30 cellular contexts compared by ENCODE assay signal in genomic region chr7:34039033-34039432, GRCh38.
DNase-seq lines count a peak whose midpoint lies in the region; ATAC-seq and TF ChIP-seq lines count a peak whose summit lies in the region.
"Had no signal": no experiment of that assay in that cellular context is flagged by ENCODE, and none has a peak within 500 bp of the region (broad histone marks: within the 10 kb centered on the region; RNA-seq: fewer than 3 reads in every experiment).

No MANE protein-coding gene starts in this region.

- H3K4me3 ChIP-seq in cardiac muscle cell = no peak overlapping the region
- no peak overlapping the region for H3K4me3 ChIP-seq in endodermal cell (ENCODE audit: low read length)
- H3K4me3 ChIP-seq: esophagus muscularis mucosa, gastroesophageal sphincter, neural progenitor cell, Peyer's patch, right atrium auricular region, testis had no signal

- H3K9ac ChIP-seq in endodermal cell (ENCODE audit: extremely low read depth, low read length, poor library complexity, severe bottlenecking) = no peak overlapping the region
- H3K9ac ChIP-seq: neural progenitor cell, parathyroid adenoma had no signal

- H3K9me3 ChIP-seq in cardiac muscle cell (ENCODE audit: low read depth) (no peaks in the 10 kb centered on the region), endodermal cell (ENCODE audit: control insufficient read depth, low read length) (no peaks in the 10 kb centered on the region)
- H3K9me3 ChIP-seq: esophagus muscularis mucosa, gastroesophageal sphincter, Peyer's patch, right atrium auricular region, testis had no signal

- 98 to 100% methylated on average over 1 of the region's 1 CpG for WGBS in endodermal cell (ENCODE audit: insufficient coverage in 1 of 2, insufficient read length in 1 of 2), 2 experiments

- DNase-seq in cardiac muscle cell (ENCODE audit: low read depth in 1 of 2, low spot score in 1 of 2) (peak in 1 of 2 donors; percentile 25), cardiac septum (ENCODE audit: low spot score) (no peak), foreskin melanocyte (peak; percentile 22), germinal center (ENCODE audit: low spot score) (no peak), Ammon's horn (ENCODE audit: low spot score) (no peak), endodermal cell (no peak)
- DNase-seq: 8988T; activated CD4-positive, alpha-beta T cell treated with anti-CD3 and anti-CD28 coated beads for 36 hours; activated CD8-positive, alpha-beta T cell treated with anti-CD3 and anti-CD28 coated beads for 36 hours; activated naive CD4-positive, alpha-beta T cell treated with anti-CD3 and anti-CD28 coated beads, Interleukin-2, amount 50 U/mL, for 16 hours; amniotic stem cell; CD8-positive, alpha-beta memory T cell; H7; left colon; NCI-H1436; NCI-H2081 treated with DMSO at 0.1 percent for 48 hours; NCI-H82; Peyer's patch; SHP77 treated with DMSO at 0.1 percent for 48 hours; stimulated activated CD4-positive, alpha-beta T cell treated with anti-CD3 and anti-CD28 coated beads, Interleukin-2, amount 100 ng/mL, for 24 hours; testis had no signal

- TF ChIP-seq CTCF in cardiac muscle cell (IDR thresholded peaks at IDR 0.05; ENCODE audit: low read depth, low read length) (no peak), endodermal cell (conservative IDR thresholded peaks at IDR 0.05) (no peak)

- H3K4me3 Mint-ChIP-seq in endodermal cell = no peak overlapping the region
- H3K4me3 Mint-ChIP-seq: activated CD4-positive, alpha-beta T cell treated with anti-CD3 and anti-CD28 coated beads for 36 hours; activated CD8-positive, alpha-beta T cell treated with anti-CD3 and anti-CD28 coated beads for 36 hours; CD8-positive, alpha-beta memory T cell; neural progenitor cell; stimulated activated naive CD8-positive, alpha-beta T cell treated with anti-CD3 and anti-CD28 coated beads, Interleukin-15, Interleukin-2, amounts not matched to agents 100 ng/mL and 50 ng/mL, for 24 hours had no signal

- ATAC-seq in SK-N-SH treated with all-trans-retinoic acid at 6 μM for 48 hours = peak; percentile 59
- no peak for ATAC-seq in GM21423 (IDR thresholded peaks at IDR 0.05; ENCODE audit: unreplicated experiment)
- ATAC-seq: activated CD4-positive, alpha-beta T cell treated with anti-CD3 and anti-CD28 coated beads for 36 hours; activated CD8-positive, alpha-beta T cell treated with anti-CD3 and anti-CD28 coated beads for 36 hours; gastroesophageal sphincter; left colon had no signal

- intact Hi-C loops in cardiac septum (cut with DNase I) = no loop called here

- H3K36me3 Mint-ChIP-seq in endodermal cell (ENCODE audit: low read depth) = peaks cover 16% of the 10 kb centered on the region
- H3K36me3 Mint-ChIP-seq: CD8-positive, alpha-beta memory T cell; neural progenitor cell had no signal

- peaks cover 46% of the 10 kb centered on the region for H3K4me1 ChIP-seq in cardiac muscle cell (ENCODE audit: low read depth)
- peaks cover 5% of the 10 kb centered on the region for H3K4me1 ChIP-seq in endodermal cell (ENCODE audit: control insufficient read depth, insufficient read depth, low read length)

- H3K27ac Mint-ChIP-seq in endodermal cell = no peak overlapping the region
- H3K27ac Mint-ChIP-seq: activated CD4-positive, alpha-beta T cell treated with anti-CD3 and anti-CD28 coated beads for 36 hours; activated CD8-positive, alpha-beta T cell treated with anti-CD3 and anti-CD28 coated beads for 36 hours; activated T-helper 2 cell treated with anti-CD3 and anti-CD28 coated beads, Interferon-gamma antibody, Interleukin-2, Interleukin-4, amounts not matched to agents 10 μg/mL and 5 μg/mL and 100 μg/mL, durations not matched to agents 14 hours and 24 hours and 36 hours; CD8-positive, alpha-beta memory T cell; neural progenitor cell; stimulated activated naive CD8-positive, alpha-beta T cell treated with anti-CD3 and anti-CD28 coated beads, Interleukin-15, Interleukin-2, amounts not matched to agents 100 ng/mL and 50 ng/mL, for 24 hours had no signal

- H3K27me3 ChIP-seq in cardiac muscle cell (no peaks in the 10 kb centered on the region), endodermal cell (ENCODE audit: control insufficient read depth, insufficient read depth, low read length, poor library complexity, severe bottlenecking) (no peaks in the 10 kb centered on the region)
- H3K27me3 ChIP-seq: esophagus muscularis mucosa, gastroesophageal sphincter, neural progenitor cell, Peyer's patch, right atrium auricular region, testis had no signal

- no peaks in the 10 kb centered on the region for H3K9me3 Mint-ChIP-seq in endodermal cell
- H3K9me3 Mint-ChIP-seq: activated CD8-positive, alpha-beta T cell treated with anti-CD3 and anti-CD28 coated beads for 36 hours; neural progenitor cell; stimulated activated naive CD8-positive, alpha-beta T cell treated with anti-CD3 and anti-CD28 coated beads, Interleukin-15, Interleukin-2, amounts not matched to agents 100 ng/mL and 50 ng/mL, for 24 hours had no signal

- H3K27me3 Mint-ChIP-seq in endodermal cell (ENCODE audit: insufficient read depth) = no peaks in the 10 kb centered on the region
- H3K27me3 Mint-ChIP-seq: activated CD4-positive, alpha-beta T cell treated with anti-CD3 and anti-CD28 coated beads for 36 hours; stimulated activated naive CD8-positive, alpha-beta T cell treated with anti-CD3 and anti-CD28 coated beads, Interleukin-15, Interleukin-2, amounts not matched to agents 100 ng/mL and 50 ng/mL, for 24 hours had no signal

- peak overlapping the region; percentile 88 for H3K27ac ChIP-seq in cardiac muscle cell
- no peak overlapping the region for H3K27ac ChIP-seq in endodermal cell (ENCODE audit: low read depth, low read length)
- H3K27ac ChIP-seq: esophagus muscularis mucosa, gastroesophageal sphincter, neural progenitor cell, parathyroid adenoma, Peyer's patch, right atrium auricular region, testis had no signal

- peaks cover 37% of the 10 kb centered on the region for H3K4me1 Mint-ChIP-seq in endodermal cell
- H3K4me1 Mint-ChIP-seq: activated CD4-positive, alpha-beta T cell treated with anti-CD3 and anti-CD28 coated beads for 36 hours; CD8-positive, alpha-beta memory T cell had no signal

- H3K36me3 ChIP-seq in cardiac muscle cell (no peaks in the 10 kb centered on the region), endodermal cell (ENCODE audit: control insufficient read depth, insufficient read depth, low read length) (no peaks in the 10 kb centered on the region)
- H3K36me3 ChIP-seq: esophagus muscularis mucosa, gastroesophageal sphincter, neural progenitor cell, Peyer's patch, right atrium auricular region had no signal

TF ChIP-seq in SK-N-SH treated with all-trans-retinoic acid at 6 μM for 48 hours, 23 proteins besides CTCF, POLR2A, EP300 and RAD21:
- TF ChIP-seq ISL1 (CRISPR knock-in tag; IDR thresholded peaks at IDR 0.05) = peak; percentile 74
- no peak for TF ChIP-seq CSRNP3 (CRISPR knock-in tag; IDR thresholded peaks at IDR 0.05)
